25 cellular contexts compared by ENCODE assay signal in genomic region chr1:186927884-186928283, GRCh38.
DNase-seq lines count a peak whose midpoint lies in the region; ATAC-seq, FAIRE-seq and TF ChIP-seq lines count a peak whose summit lies in the region.
"Had no signal": no experiment of that assay in that cellular context is flagged by ENCODE, and none has a peak within 500 bp of the region (broad histone marks: within the 10 kb centered on the region; RNA-seq: fewer than 3 reads in every experiment).

No MANE protein-coding gene starts in this region.

- H3K27ac Mint-ChIP-seq in MCF 10A (ENCODE audit: low read depth, unreplicated experiment) = no peak overlapping the region
- H3K27ac Mint-ChIP-seq: activated CD8-positive, alpha-beta T cell treated with anti-CD3 and anti-CD28 coated beads for 36 hours; CD8-positive, alpha-beta T cell had no signal

- no peak overlapping the region for H3K4me3 Mint-ChIP-seq in MCF 10A (ENCODE audit: unreplicated experiment)
- H3K4me3 Mint-ChIP-seq: activated CD8-positive, alpha-beta T cell treated with anti-CD3 and anti-CD28 coated beads for 36 hours; CD8-positive, alpha-beta T cell had no signal

- TF ChIP-seq POLR2A in breast epithelium (IDR thresholded peaks at IDR 0.05) = no peak

- H3K27ac ChIP-seq in breast epithelium (no peak overlapping the region), caudate nucleus (ENCODE audit: low read depth, low read length) (no peak overlapping the region)
- H3K27ac ChIP-seq: esophagus squamous epithelium, GM23248, upper lobe of left lung had no signal

- H3K27me3 ChIP-seq in breast epithelium (no peaks in the 10 kb centered on the region), bronchial epithelial cell (ENCODE audit: control insufficient read depth, insufficient read depth, low read length) (no peaks in the 10 kb centered on the region)
- H3K27me3 ChIP-seq: esophagus squamous epithelium, upper lobe of left lung had no signal

- no peaks in the 10 kb centered on the region for H3K9me3 Mint-ChIP-seq in MCF 10A (ENCODE audit: unreplicated experiment)
- H3K9me3 Mint-ChIP-seq: activated CD8-positive, alpha-beta T cell treated with anti-CD3 and anti-CD28 coated beads for 36 hours; CD8-positive, alpha-beta T cell had no signal

- H3K9me3 ChIP-seq in breast epithelium = no peaks in the 10 kb centered on the region
- H3K9me3 ChIP-seq: esophagus squamous epithelium, upper lobe of left lung had no signal

- intact Hi-C loops in MCF 10A (cut with micrococcal nuclease) (no loop called here), breast epithelium (cut with DNase I; ENCODE audit: low total_unique reads) (no loop called here), left colon (cut with DNase I, micrococcal nuclease) (no loop called here)

- no peak for TF ChIP-seq CTCF in MCF 10A (IDR thresholded peaks at IDR 0.05; ENCODE audit: unreplicated experiment)
- TF ChIP-seq CTCF in breast epithelium (IDR thresholded peaks at IDR 0.05) = no peak
- no peak for TF ChIP-seq CTCF in bronchial epithelial cell (IDR thresholded peaks at IDR 0.05; ENCODE audit: insufficient read depth, low read length, severe bottlenecking)

- CTCF ChIA-PET in MCF 10A (lab: Yijun Ruan, JAX) = interaction anchor here (0.7 to 2.0 kb wide), 5 partner anchors 11 to 59 kb away, joined by 3 to 7 read pairs (median 3); no protein-coding TSS in a partner anchor

- ATAC-seq in left colon (peak; percentile 76), HG02981 (IDR thresholded peaks at IDR 0.05; ENCODE audit: unreplicated experiment) (no peak)
- ATAC-seq: activated CD8-positive, alpha-beta T cell treated with anti-CD3 and anti-CD28 coated beads for 36 hours; CD8-positive, alpha-beta T cell; Right ventricle myocardium inferior had no signal

- BruUV-seq in MCF 10A (replicated peaks; lab: Mats Ljungman, UMichigan) = no TSS peak

- no peaks in the 10 kb centered on the region for H3K36me3 Mint-ChIP-seq in MCF 10A (ENCODE audit: insufficient read depth, unreplicated experiment)
- H3K36me3 Mint-ChIP-seq: CD8-positive, alpha-beta T cell had no signal

- H3K4me1 Mint-ChIP-seq in MCF 10A (ENCODE audit: insufficient read depth, unreplicated experiment) = peaks cover 9% of the 10 kb centered on the region

- H3K4me1 ChIP-seq in breast epithelium = no peaks in the 10 kb centered on the region

- POLR2A ChIA-PET in MCF 10A (lab: Yijun Ruan, JAX) = no interaction called here

- H3K4me3 ChIP-seq in breast epithelium (no peak overlapping the region), bronchial epithelial cell (ENCODE audit: low read depth, low read length) (no peak overlapping the region)
- H3K4me3 ChIP-seq: esophagus squamous epithelium, GM23248, upper lobe of left lung had no signal

- no peaks in the 10 kb centered on the region for H3K36me3 ChIP-seq in breast epithelium
- no peaks in the 10 kb centered on the region for H3K36me3 ChIP-seq in bronchial epithelial cell (ENCODE audit: control insufficient read depth, insufficient read depth, low read length)
- H3K36me3 ChIP-seq: esophagus squamous epithelium, upper lobe of left lung had no signal

- no peak for FAIRE-seq in bronchial epithelial cell (lab: Jason Lieb, UNC)
- FAIRE-seq: A204.1 had no signal

- DNase-seq in MCF 10A (ENCODE audit: unreplicated experiment) = peak; percentile 20
- no peak for DNase-seq in breast epithelium (ENCODE audit: low spot score in 2 of 2)
- DNase-seq in bronchial epithelial cell (ENCODE audit: low read depth) = peak; percentile 84
- no peak for DNase-seq in left colon
- no peak for DNase-seq in SKM-1 treated with dmso at 0.1 percent for 144 hours (lab: John Stamatoyannopoulos, UW; ENCODE audit: unreplicated experiment)
- DNase-seq in caudate nucleus (lab: John Stamatoyannopoulos, UW) = no peak
- no peak for DNase-seq in SIG-M5 treated with dmso at 0.1 percent for 504 hours (lab: John Stamatoyannopoulos, UW; ENCODE audit: unreplicated experiment)
- DNase-seq: activated CD4-positive, CD25-positive, alpha-beta regulatory T cell treated with anti-CD3 and anti-CD28 coated beads, Interleukin-2, amount 50 U/mL, for 72 hours; activated CD8-positive, alpha-beta T cell treated with anti-CD3 and anti-CD28 coated beads for 36 hours; activated gamma-delta T cell; CD8-positive, alpha-beta T cell; DMS79; effector memory CD4-positive, alpha-beta T cell; esophagus squamous epithelium; GM23248; Karpas-422; NCI-H1930; NCI-H2227 treated with DMSO at 0.1 percent for 48 hours; stimulated activated CD8-positive, alpha-beta memory T cell treated with anti-CD3 and anti-CD28 coated beads, Interleukin-4, amount 100 ng/mL, for 48 hours; SW 1271; T1000; upper lobe of left lung had no signal

- H3K27me3 Mint-ChIP-seq in MCF 10A (ENCODE audit: insufficient read depth, unreplicated experiment) = no peaks in the 10 kb centered on the region
- H3K27me3 Mint-ChIP-seq: activated CD8-positive, alpha-beta T cell treated with anti-CD3 and anti-CD28 coated beads for 36 hours had no signal

Comparison
In these comparisons a context has a peak if more than half of its experiments do, and no peak if none do; other contexts are left out.
1. DNase-seq: peak in MCF 10A (single experiment) and bronchial epithelial cell (single experiment); none in breast epithelium (0 of 2), left colon (0 of 2), SKM-1 treated with dmso at 0.1 percent for 144 hours (single experiment), caudate nucleus (0 of 61) and SIG-M5 treated with dmso at 0.1 percent for 504 hours (single experiment).